8 cellular contexts compared by ENCODE assay signal in the genomic region with DNA sequence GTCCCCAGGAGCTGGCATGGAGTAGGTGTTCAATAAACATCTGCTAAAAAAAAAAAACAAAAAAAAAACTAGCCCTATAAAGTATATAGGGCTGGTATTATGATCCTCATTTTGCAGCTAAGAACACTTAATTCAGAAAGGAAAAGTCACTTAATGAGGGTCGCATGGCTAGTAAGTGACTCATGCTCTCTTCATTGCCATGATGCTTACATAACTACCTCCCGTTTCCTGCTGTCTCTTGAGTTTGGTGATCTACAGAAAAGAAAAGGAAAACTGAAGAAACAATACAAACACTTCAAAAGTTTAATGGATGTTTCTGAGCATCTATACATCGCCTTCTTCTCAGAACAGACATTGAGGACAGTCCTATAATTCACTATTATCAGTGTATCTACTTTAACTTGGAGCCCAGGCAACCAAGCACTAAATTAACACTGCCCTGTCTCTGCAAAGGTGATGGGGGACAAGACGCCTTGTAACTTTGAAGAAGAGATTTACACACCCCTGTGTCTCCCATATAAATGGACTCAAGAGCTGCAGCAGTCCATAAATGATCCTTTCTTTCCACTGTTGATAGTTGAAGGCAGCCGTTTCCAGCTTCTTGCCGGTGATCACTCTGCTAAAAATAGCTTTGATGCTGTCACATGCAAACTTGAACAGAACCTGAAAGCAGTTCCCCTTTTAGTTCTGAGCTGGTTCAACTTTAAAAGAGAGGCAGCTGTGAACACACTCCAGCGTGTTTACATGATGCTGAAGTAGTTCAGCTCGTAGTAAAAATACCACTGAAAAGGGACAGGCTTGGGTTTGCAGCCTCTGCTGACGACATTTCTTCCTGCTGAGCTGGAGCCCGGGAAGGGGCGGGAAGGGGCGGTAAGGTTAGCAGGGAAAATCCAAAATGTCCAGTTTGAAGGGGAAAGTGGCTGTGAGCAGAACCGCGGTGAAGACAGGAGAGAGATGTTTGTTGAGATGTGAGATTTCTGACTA.
DNase-seq lines count a peak whose midpoint lies in the region; ATAC-seq and TF ChIP-seq lines count a peak whose summit lies in the region.

No MANE protein-coding gene starts in this region.

- peak overlapping the region; percentile 80 for H3K27ac Mint-ChIP-seq in central memory CD8-positive, alpha-beta T cell (ENCODE audit: low read depth)

- peaks cover 8% of the 10 kb centered on the region for H3K36me3 Mint-ChIP-seq in central memory CD8-positive, alpha-beta T cell (ENCODE audit: insufficient read depth)

- no peaks in the 10 kb centered on the region for H3K27me3 Mint-ChIP-seq in central memory CD8-positive, alpha-beta T cell

- intact Hi-C loops in left colon (cut with DNase I, micrococcal nuclease), result loop anchor here in 1 of 2 donors (10.0 kb wide), 1 partner anchor 111 kb away; the partner anchor contains the start of gene FOXN3

- H3K9me3 Mint-ChIP-seq in central memory CD8-positive, alpha-beta T cell, result no peaks in the 10 kb centered on the region

- H3K4me1 Mint-ChIP-seq in central memory CD8-positive, alpha-beta T cell, result peaks cover 64% of the 10 kb centered on the region

- peak overlapping the region; percentile 60 for H3K4me3 Mint-ChIP-seq in central memory CD8-positive, alpha-beta T cell

- peak; percentile 51 for DNase-seq in GF-D8 (lab: John Stamatoyannopoulos, UW)
- peak; percentile 18 for DNase-seq in HK-2 (ENCODE audit: unreplicated experiment)
- no peak for DNase-seq in central memory CD8-positive, alpha-beta T cell (ENCODE audit: low spot score in 2 of 2)
- DNase-seq in left colon, result peak; percentile 37 to 62
- DNase-seq in stimulated activated naive CD8-positive, alpha-beta T cell treated with anti-CD3 and anti-CD28 coated beads, Interleukin-15, Interleukin-2, amounts not matched to agents 100 U/mL and 50 U/mL, for 24 hours, result peak; percentile 23
- no peak for DNase-seq in LoVo (ENCODE audit: low spot score)

- ATAC-seq in GM21423 (IDR thresholded peaks at IDR 0.05; ENCODE audit: unreplicated experiment) (peak; percentile 69), left colon (peak; percentile 47)
- ATAC-seq in central memory CD8-positive, alpha-beta T cell (replicated peaks; ENCODE audit: extremely low read depth, poor library complexity, severe bottlenecking), result no peak
- ATAC-seq in stimulated activated naive CD8-positive, alpha-beta T cell treated with anti-CD3 and anti-CD28 coated beads, Interleukin-15, Interleukin-2, amounts not matched to agents 100 U/mL and 50 U/mL, for 24 hours, result peak; percentile 53

TF ChIP-seq in PFSK-1, 5 proteins besides CTCF, POLR2A, EP300 and RAD21:
- no peak for TF ChIP-seq POLR2AphosphoS5 (IDR thresholded peaks at IDR 0.05; ENCODE audit: low read depth, low read length)
- peak; percentile 34; the same call in 1 of the 2 replicates for TF ChIP-seq TAF1 (IDR thresholded peaks at IDR 0.05; ENCODE audit: borderline replicate concordance, insufficient read depth, low read length)

Comparison
In these comparisons a context has a peak if more than half of its experiments do, and no peak if none do; other contexts are left out.
1. DNase-seq: peak in GF-D8 (single experiment), HK-2 (single experiment), left colon (2 of 2) and stimulated activated naive CD8-positive, alpha-beta T cell treated with anti-CD3 and anti-CD28 coated beads, Interleukin-15, Interleukin-2, amounts not matched to agents 100 U/mL and 50 U/mL, for 24 hours (single experiment); none in central memory CD8-positive, alpha-beta T cell (0 of 2) and LoVo (single experiment).